ENCODE assay signal across 1 cellular context in the genomic region with DNA sequence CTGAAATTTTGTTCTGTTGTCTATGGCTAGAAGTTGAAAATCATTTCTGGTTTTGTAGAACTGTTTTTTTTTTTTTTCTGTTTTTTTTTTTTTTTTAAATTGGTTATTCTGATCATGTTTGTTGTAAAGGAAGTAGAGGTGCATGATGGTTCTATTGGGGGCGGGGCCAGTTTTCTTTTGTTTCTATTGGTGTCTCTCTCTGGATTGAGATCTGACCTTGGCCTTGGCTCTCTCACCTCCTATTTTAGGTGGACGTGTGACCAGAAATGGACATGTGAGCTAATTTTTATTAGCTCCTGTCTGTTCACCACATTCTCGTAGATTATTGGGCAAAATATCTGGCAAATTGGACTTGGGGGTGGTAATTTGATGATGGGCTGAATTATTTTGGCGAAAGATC.
TF ChIP-seq lines count a peak whose summit lies in the region.

No MANE protein-coding gene starts in this region.

TF ChIP-seq in WTC11, 78 proteins besides CTCF, POLR2A, EP300 and RAD21:
- TF ChIP-seq ELF4 (CRISPR knock-in tag; IDR thresholded peaks at IDR 0.05; ENCODE audit: low read depth) (no peak), RELA (CRISPR knock-in tag; IDR thresholded peaks at IDR 0.05; ENCODE audit: borderline replicate concordance) (no peak), ATF1 (CRISPR knock-in tag; IDR thresholded peaks at IDR 0.05) (no peak), HMGA2 (CRISPR knock-in tag; IDR thresholded peaks at IDR 0.05) (no peak), FOXP1 (CRISPR knock-in tag; IDR thresholded peaks at IDR 0.05; ENCODE audit: borderline replicate concordance) (no peak), NFYB (CRISPR knock-in tag; conservative IDR thresholded peaks at IDR 0.05; ENCODE audit: low read depth) (no peak), ZNF263 (CRISPR knock-in tag; IDR thresholded peaks at IDR 0.05; ENCODE audit: low read depth) (no peak), ZNF317 (CRISPR knock-in tag; IDR thresholded peaks at IDR 0.05; ENCODE audit: borderline replicate concordance, low read depth) (no peak), PRRX2 (CRISPR knock-in tag; IDR thresholded peaks at IDR 0.05) (no peak), FOXK1 (CRISPR knock-in tag; IDR thresholded peaks at IDR 0.05) (no peak), TEAD1 (CRISPR knock-in tag; IDR thresholded peaks at IDR 0.05) (no peak)
